ENCODE assay signal across 8 cellular contexts in the genomic region with DNA sequence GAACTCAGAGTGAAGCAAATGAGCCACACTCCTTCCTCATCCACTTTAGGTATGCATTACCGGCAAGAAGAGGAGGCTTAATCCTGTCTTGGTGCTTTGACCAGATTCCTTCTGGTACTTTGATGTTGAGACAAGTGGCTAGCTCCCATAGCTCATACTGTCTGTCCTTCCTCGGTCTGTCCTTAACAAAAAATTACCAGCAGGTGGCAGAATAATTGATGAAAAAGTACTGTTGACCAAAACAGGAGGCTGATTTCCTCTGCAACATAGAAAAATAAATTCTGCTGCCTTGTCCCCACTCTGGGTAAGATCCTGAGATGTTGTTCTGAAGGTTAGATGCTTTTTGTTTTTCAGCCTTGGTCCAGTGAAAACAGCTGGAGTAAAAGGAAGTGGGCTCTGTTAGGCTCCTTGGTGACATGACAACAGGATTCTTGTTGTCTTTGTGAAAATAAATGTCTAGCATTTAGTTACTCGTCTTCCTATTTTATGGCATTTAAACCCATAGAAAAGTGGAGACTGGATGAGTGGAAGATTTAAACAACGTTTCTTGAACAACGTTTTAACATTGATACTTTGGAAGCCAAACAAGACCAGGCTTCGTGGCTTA. TPM values are rescaled to one million over a fixed set of nuclear protein-coding genes. Genes with fewer than 3 reads are reported as not detected.
A peak's percentile ranks its signal among the peaks of the same experiment; 100 is the strongest.
DNase-seq lines count a peak whose midpoint lies in the region; ATAC-seq and TF ChIP-seq lines count a peak whose summit lies in the region.

No MANE protein-coding gene starts in this region.

- H3K36me3 ChIP-seq in GM23248 (ENCODE audit: low read depth) = no peaks in the 10 kb centered on the region
- no peaks in the 10 kb centered on the region for H3K36me3 ChIP-seq in MG63

- no peak overlapping the region for H3K9ac ChIP-seq in GM23248

- H3K79me2 ChIP-seq in GM23248 (ENCODE audit: insufficient read depth) = no peaks in the 10 kb centered on the region

- no peaks in the 10 kb centered on the region for H3K9me3 ChIP-seq in GM23248 (ENCODE audit: low read depth)
- H3K9me3 ChIP-seq in MG63 = no peaks in the 10 kb centered on the region

- DNase-seq in CD1c-positive myeloid dendritic cell (ENCODE audit: extremely low spot score) (peak; percentile 53), GM23248 (peak; percentile 70), NCI-H748 (lab: John Stamatoyannopoulos, UW; ENCODE audit: unreplicated experiment) (peak; percentile 70), choroid plexus epithelial cell (ENCODE audit: low read depth) (peak; percentile 78), neural crest cell (ENCODE audit: low read depth, low spot score) (no peak), sciatic nerve (ENCODE audit: low spot score) (no peak), MG63 (no peak), activated gamma-delta T cell (lab: John Stamatoyannopoulos, UW) (no peak)

- no peak overlapping the region for H3K27ac Mint-ChIP-seq in neural crest cell (ENCODE audit: unreplicated experiment)

- no peaks in the 10 kb centered on the region for H4K20me1 ChIP-seq in GM23248 (ENCODE audit: insufficient read depth)

- ATAC-seq in sciatic nerve = no peak

- H3K4me1 ChIP-seq in GM23248 (ENCODE audit: insufficient read depth) = peaks cover 12% of the 10 kb centered on the region

- no peak overlapping the region for H3K4me2 ChIP-seq in GM23248 (ENCODE audit: unreplicated experiment)

- peaks cover 34% of the 10 kb centered on the region for H3K27me3 Mint-ChIP-seq in neural crest cell (ENCODE audit: low read depth)

- H3K27ac ChIP-seq in GM23248 = no peak overlapping the region

- WGBS in GM23248 (ENCODE audit: low coverage in 1 of 2, low lambda C conversion rate in 2 of 2, missing lambda C conversion rate in 2 of 2), 2 experiments = 41% methylated on average over 6 of the region's 6 CpGs

- H3F3A ChIP-seq in GM23248 (ENCODE audit: insufficient read depth) = peaks cover 27% of the 10 kb centered on the region

- in situ Hi-C loops in GM23248 (cut with MboI) = no loop called here

- peak overlapping the region; percentile 56 for H2AFZ ChIP-seq in GM23248

- H3K36me3 Mint-ChIP-seq in neural crest cell (ENCODE audit: low read depth) = peaks cover 11% of the 10 kb centered on the region

- H3K4me1 Mint-ChIP-seq in neural crest cell = peaks cover 35% of the 10 kb centered on the region

- peaks cover 6% of the 10 kb centered on the region for H3K9me3 Mint-ChIP-seq in neural crest cell

- no peaks in the 10 kb centered on the region for H3K27me3 ChIP-seq in GM23248 (replicated peaks; ENCODE audit: insufficient read depth)
- H3K27me3 ChIP-seq in MG63 = no peaks in the 10 kb centered on the region

- peak overlapping the region; percentile 50 for H3K4me3 Mint-ChIP-seq in neural crest cell

- TF ChIP-seq CTCF in choroid plexus epithelial cell (conservative IDR thresholded peaks at IDR 0.05; ENCODE audit: low read depth, low read length) = peak; percentile 62
- peak; percentile 61 for TF ChIP-seq CTCF in neural crest cell (conservative IDR thresholded peaks at IDR 0.05)

- no peaks in the 10 kb centered on the region for H3K9me2 ChIP-seq in GM23248 (ENCODE audit: insufficient read depth)

- H3K4me3 ChIP-seq in GM23248 = no peak overlapping the region
- H3K4me3 ChIP-seq in choroid plexus epithelial cell (ENCODE audit: low read depth, low read length) = no peak overlapping the region
- H3K4me3 ChIP-seq in MG63 = no peak overlapping the region

- intact Hi-C loops in sciatic nerve (cut with DNase I) = no loop called here

RNA-seq across cellular contexts. Expression of gene HJV, which starts 11.2 kb away (rescaled TPM):
- not detected in 2 replicates for total RNA-seq in GM23248 (2014; rRNA removed; shearing (Covaris generic))
- not detected in 2 replicates for polyA plus RNA-seq in GM23248 (2016; fragmentation: Nextera tagmentation; extraction: Ambion mirVana)
- total RNA-seq in neural crest cell (not detected in 2 replicates), sciatic nerve (not detected)
- not detected in 2 replicates for total RNA-seq in MG63 (2014; rRNA removed; shearing (Covaris generic); ENCODE audit: low replicate concordance)

RNA-seq across cellular contexts. Expression of gene TXNIP, which starts 36.3 kb away (rescaled TPM):
- 221 and 263 TPM in 2 replicates for total RNA-seq in GM23248 (2014; rRNA removed; shearing (Covaris generic))
- 169 and 180 TPM in 2 replicates for polyA plus RNA-seq in GM23248 (2016; fragmentation: Nextera tagmentation; extraction: Ambion mirVana)
- total RNA-seq in neural crest cell = 83.5 and 90.8 TPM in 2 replicates
- 609 TPM for total RNA-seq in sciatic nerve
- 20.4 and 20.6 TPM in 2 replicates for total RNA-seq in MG63 (2014; rRNA removed; shearing (Covaris generic); ENCODE audit: low replicate concordance)

Comparison
In these comparisons a context has a peak if more than half of its experiments do, and no peak if none do; other contexts are left out.
1. DNase-seq: peak in CD1c-positive myeloid dendritic cell (single experiment), GM23248 (single experiment), NCI-H748 (single experiment) and choroid plexus epithelial cell (single experiment); none in neural crest cell (single experiment), sciatic nerve (single experiment), MG63 (single experiment) and activated gamma-delta T cell (single experiment).